Comparison of ENCODE assay signal across 8 cellular contexts in the genomic region with DNA sequence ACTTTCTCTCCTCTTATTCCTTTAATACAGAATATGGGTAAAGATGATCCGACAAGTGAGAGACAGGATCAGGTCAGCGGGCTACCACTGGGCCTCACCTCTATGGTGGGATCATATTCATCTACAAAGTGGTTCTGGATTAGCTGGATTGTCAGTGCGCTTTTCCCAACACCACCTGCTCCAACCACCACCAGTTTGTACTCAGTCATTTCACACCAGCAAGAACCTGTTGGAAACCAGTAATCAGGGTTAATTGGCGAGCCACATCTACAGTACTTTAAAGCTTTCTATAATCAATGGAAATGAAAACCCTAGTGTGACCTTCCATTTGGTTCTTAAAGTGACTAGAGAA. TPM values are rescaled to one million over a fixed set of nuclear protein-coding genes. Genes with fewer than 3 reads are reported as not detected.
A peak's percentile ranks its signal among the peaks of the same experiment; 100 is the strongest.
DNase-seq lines count a peak whose midpoint lies in the region; TF ChIP-seq lines count a peak whose summit lies in the region.

No MANE protein-coding gene starts in this region.

- intact Hi-C loops in head of caudate nucleus (cut with DNase I): loop anchor here (10.0 kb wide), 1 partner anchor 69 kb away; a partner anchor contains a TSS

- no peak overlapping the region for H3K9ac ChIP-seq in parathyroid adenoma

- H3K9me3 ChIP-seq in esophagus (ENCODE audit: control insufficient read depth in 2 of 2, insufficient read depth in 1 of 2, low read depth in 1 of 2, low read length in 1 of 2) (no peaks in the 10 kb centered on the region), parathyroid adenoma (ENCODE audit: control insufficient read depth, low read length) (no peaks in the 10 kb centered on the region)

- DNase-seq in DMS 273 (lab: John Stamatoyannopoulos, UW; ENCODE audit: unreplicated experiment): peak; percentile 37
- DNase-seq in DMS 273 treated with DMSO at 0.1 percent for 48 hours (lab: John Stamatoyannopoulos, UW): no peak
- DNase-seq in OCI-M1 (lab: John Stamatoyannopoulos, UW): peak; percentile 50
- DNase-seq in NK-92 (lab: John Stamatoyannopoulos, UW; ENCODE audit: unreplicated experiment): no peak
- no peak for DNase-seq in head of caudate nucleus
- DNase-seq in germinal center (ENCODE audit: low spot score): no peak

- H3K27ac ChIP-seq in esophagus (ENCODE audit: low read depth in 2 of 2, low read length in 1 of 2): peak overlapping the region in 1 of 2 donors; percentile 97
- peak overlapping the region; percentile 78 for H3K27ac ChIP-seq in parathyroid adenoma

- peaks cover 3% of the 10 kb centered on the region for H3K79me2 ChIP-seq in parathyroid adenoma

- WGBS in esophagus, 2 donors: 29 to 34% methylated on average over 4 of the region's 4 CpGs

- no peak for TF ChIP-seq CTCF in parathyroid adenoma (IDR thresholded peaks at IDR 0.05)

- H3K27me3 ChIP-seq in esophagus (ENCODE audit: control insufficient read depth in 1 of 2, insufficient read depth in 2 of 2, low read length in 2 of 2): no peaks in the 10 kb centered on the region
- no peaks in the 10 kb centered on the region for H3K27me3 ChIP-seq in parathyroid adenoma (ENCODE audit: control insufficient read depth, insufficient read depth, low read length)

- H2AFZ ChIP-seq in parathyroid adenoma: peak overlapping the region; percentile 93

- H3K4me3 ChIP-seq in esophagus (ENCODE audit: low read depth in 1 of 2, low read length in 2 of 2) (peak overlapping the region; percentile 71 to 93), parathyroid adenoma (ENCODE audit: low read depth, low read length) (peak overlapping the region; percentile 97)

- no peaks in the 10 kb centered on the region for H3K4me1 ChIP-seq in esophagus (ENCODE audit: control insufficient read depth in 2 of 2, insufficient read depth in 2 of 2, low read length in 1 of 2)
- H3K4me1 ChIP-seq in parathyroid adenoma: no peaks in the 10 kb centered on the region

- H3K36me3 ChIP-seq in esophagus (ENCODE audit: control insufficient read depth in 2 of 2, insufficient read depth in 2 of 2, low read length in 1 of 2): peaks cover 9 to 10% of the 10 kb centered on the region in 2 donors
- no peaks in the 10 kb centered on the region for H3K36me3 ChIP-seq in parathyroid adenoma (ENCODE audit: control insufficient read depth, insufficient read depth, low read length)

- H3K4me2 ChIP-seq in parathyroid adenoma (ENCODE audit: low read length): peak overlapping the region; percentile 91

RNA-seq across cellular contexts. Expression of a gene that starts 0.6 kb away (rescaled TPM):
- polyA plus RNA-seq in esophagus: 10 to 100 TPM; 12.7 to 12.8 TPM

RNA-seq across cellular contexts. Expression of a gene that starts 20.6 kb away (rescaled TPM):
- polyA plus RNA-seq in esophagus: under 1 TPM; 0.11 to 0.18 TPM

RNA-seq across cellular contexts. Expression of a gene that starts 41.9 kb away (rescaled TPM):
- 100 to 1,000 TPM in 1 of 2 donors, 10 to 100 TPM in 1; 77.0 to 146 TPM for polyA plus RNA-seq in esophagus

RNA-seq across cellular contexts. Expression of a gene that starts 46.1 kb away (rescaled TPM):
- polyA plus RNA-seq in esophagus: 10 to 100 TPM; 21.4 to 35.6 TPM

Comparison
In these comparisons a context has a peak if more than half of its experiments do, and no peak if none do; other contexts are left out.
1. DNase-seq: peak in DMS 273 (single experiment) and OCI-M1 (single experiment); none in DMS 273 treated with DMSO at 0.1 percent for 48 hours (single experiment), NK-92 (single experiment), head of caudate nucleus (0 of 42) and germinal center (single experiment).